10 cellular contexts compared by ENCODE assay signal in genomic region chr13:30927188-30927587, GRCh38. TPM values are rescaled to one million over a fixed set of nuclear protein-coding genes. Genes with fewer than 3 reads are reported as not detected.
A peak's percentile ranks its signal among the peaks of the same experiment; 100 is the strongest.
DNase-seq lines count a peak whose midpoint lies in the region; ATAC-seq and TF ChIP-seq lines count a peak whose summit lies in the region.
"Not testable (repeated sequence)": the region's sequence is repeated elsewhere in the genome, so short reads cannot be mapped to it uniquely, and the experiment has no call there.
"Had no signal": no experiment of that assay in that cellular context is flagged by ENCODE, and none has a peak within 500 bp of the region (broad histone marks: within the 10 kb centered on the region; RNA-seq: fewer than 3 reads in every experiment).

No MANE protein-coding gene starts in this region.

- H3K4me3 Mint-ChIP-seq in Caco-2 (ENCODE audit: unreplicated experiment) = peak overlapping the region; percentile 30

- peak overlapping the region; percentile 68 for H3K27ac Mint-ChIP-seq in Caco-2 (ENCODE audit: unreplicated experiment)

- not testable (repeated sequence) for H3K4me3 ChIP-seq in Caco-2 (ENCODE audit: low read depth, low read length); cardiac fibroblast (replicated peaks in 1 of 2; ENCODE audit: low read depth in 2 of 2, low read length in 2 of 2); fibroblast of the aortic adventitia (ENCODE audit: low read depth, low read length)

- H3K36me3 ChIP-seq in Caco-2 (ENCODE audit: control insufficient read depth, insufficient read depth, low read length) = not testable (repeated sequence)

- peaks cover 18% of the 10 kb centered on the region for H3K9me3 ChIP-seq in Caco-2

- POLR2A ChIA-PET in Caco-2 (lab: Charles Lee) = not testable (repeated sequence)

- TF ChIP-seq CTCF in Caco-2 (IDR thresholded peaks at IDR 0.05; ENCODE audit: insufficient read depth in 1 of 2, low read depth in 1 of 2, low read length in 1 of 2, severe bottlenecking in 1 of 2, unreplicated experiment in 1 of 2); cardiac fibroblast (IDR thresholded peaks at IDR 0.05; ENCODE audit: low read depth, low read length); fibroblast of the aortic adventitia (IDR thresholded peaks at IDR 0.05; ENCODE audit: insufficient read depth, low read length): not testable (repeated sequence)

- not testable (repeated sequence) for ATAC-seq in SK-N-SH treated with all-trans-retinoic acid at 6 μM for 48 hours

- BruUV-seq in Caco-2 (replicated peaks; lab: Mats Ljungman, UMichigan) = not testable (repeated sequence)

- CTCF ChIA-PET in Caco-2 (lab: Charles Lee) = not testable (repeated sequence)

- H3K27me3 Mint-ChIP-seq in Caco-2 (ENCODE audit: insufficient read depth, unreplicated experiment) = not testable (repeated sequence)

- H3K4me1 ChIP-seq in Caco-2 = peaks cover 30% of the 10 kb centered on the region

- not testable (repeated sequence) for H3K27me3 ChIP-seq in Caco-2 (replicated peaks; ENCODE audit: control insufficient read depth, insufficient read depth, low read length)

- H3K4me1 Mint-ChIP-seq in Caco-2 (ENCODE audit: low read depth, unreplicated experiment) = peaks cover 29% of the 10 kb centered on the region

- peaks cover 26% of the 10 kb centered on the region for H3K9me3 Mint-ChIP-seq in Caco-2 (ENCODE audit: unreplicated experiment)

- DNase-seq in Caco-2 = peak in 1 of 2 experiments; percentile 34
- peak; percentile 41 for DNase-seq in HS-27A (ENCODE audit: low read depth)
- DNase-seq in amniotic epithelial cell (ENCODE audit: low read depth) = peak; percentile 74
- peak; percentile 49 to 75 for DNase-seq in cardiac fibroblast (ENCODE audit: low read depth in 2 of 2)
- peak; percentile 73 for DNase-seq in fibroblast of the aortic adventitia (ENCODE audit: low read depth)
- peak; percentile 22 to 27 for DNase-seq in lung microvascular endothelial cell (ENCODE audit: low read depth in 2 of 2)
- peak; percentile 11 for DNase-seq in stimulated activated CD4-positive, alpha-beta T cell treated with anti-CD3 and anti-CD28 coated beads, Interleukin-15, amount 100 ng/mL, for 24 hours

- intact Hi-C loops in Caco-2 (cut with micrococcal nuclease; ENCODE audit: unreplicated experiment) = not testable (repeated sequence)

- H3K36me3 Mint-ChIP-seq in Caco-2 (ENCODE audit: insufficient read depth, unreplicated experiment) = peaks cover 19% of the 10 kb centered on the region

TF ChIP-seq in SK-N-SH treated with all-trans-retinoic acid at 6 μM for 48 hours, 23 proteins besides CTCF, POLR2A, EP300 and RAD21:
- peak; percentile 33; the same call in 1 of the 2 replicates for TF ChIP-seq ISL1 (CRISPR knock-in tag; IDR thresholded peaks at IDR 0.05)

RNA-seq across cellular contexts. Expression of gene TEX26, which starts 5.3 kb away (rescaled TPM):
- total RNA-seq in Caco-2 (2022) (not detected in 2 replicates), fibroblast of the aortic adventitia (ENCODE audit: low replicate concordance) (not detected in 2 replicates), lung microvascular endothelial cell (not detected in 2 replicates)
- total RNA-seq: CD8-positive, alpha-beta memory T cell; K562 had no signal

RNA-seq across cellular contexts. Expression of gene MEDAG, which starts 21.1 kb away (rescaled TPM):
- not detected in 2 replicates for total RNA-seq in Caco-2 (2022)
- 122 and 325 TPM in 2 replicates for total RNA-seq in fibroblast of the aortic adventitia (ENCODE audit: low replicate concordance)
- total RNA-seq in lung microvascular endothelial cell = 27.2 and 170 TPM in 2 replicates
- total RNA-seq: CD8-positive, alpha-beta memory T cell; K562 had no signal

Comparison
In these comparisons a context has a peak if more than half of its experiments do, and no peak if none do; other contexts are left out.
1. RNA of gene MEDAG, which starts 21.1 kb away (total RNA-seq): 27.2 to 170 TPM in lung microvascular endothelial cell and 122 to 325 TPM in fibroblast of the aortic adventitia; not detected in Caco-2; every median in the first group is over 10 times any median in the second.